21 cellular contexts compared by ENCODE assay signal in the genomic region with DNA sequence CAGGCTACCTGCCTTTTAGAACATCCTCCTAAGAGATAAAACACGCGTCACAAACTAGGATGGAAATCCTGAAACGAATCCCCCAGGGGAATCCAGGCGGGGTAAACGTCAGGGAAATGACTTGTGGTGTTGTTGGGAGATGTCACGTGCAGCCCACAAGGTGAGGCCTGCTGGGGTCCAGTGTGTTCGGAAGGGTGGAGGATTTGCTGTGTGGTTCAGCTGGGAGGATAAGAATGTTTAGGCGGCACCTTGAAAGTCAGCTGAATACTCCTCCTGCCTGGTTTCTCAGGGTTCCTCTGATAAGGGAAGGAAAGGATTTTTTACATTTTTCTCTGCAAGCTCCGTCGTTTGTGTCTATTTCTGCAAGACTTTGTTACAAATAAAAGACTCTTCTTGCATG.
DNase-seq lines count a peak whose midpoint lies in the region; ATAC-seq and TF ChIP-seq lines count a peak whose summit lies in the region.
"Had no signal": no experiment of that assay in that cellular context is flagged by ENCODE, and none has a peak within 500 bp of the region (broad histone marks: within the 10 kb centered on the region; RNA-seq: fewer than 3 reads in every experiment).

No MANE protein-coding gene starts in this region.

- H3K4me3 Mint-ChIP-seq in mesothelial cell of epicardium = no peak overlapping the region
- H3K4me3 Mint-ChIP-seq in activated naive CD4-positive, alpha-beta T cell treated with anti-CD3 and anti-CD28 coated beads for 36 hours = no peak overlapping the region
- H3K4me3 Mint-ChIP-seq: CD14-positive monocyte; CD4-positive, alpha-beta T cell had no signal

- no peaks in the 10 kb centered on the region for H3K36me3 ChIP-seq in testis (ENCODE audit: low read depth, missing control alignments)
- H3K36me3 ChIP-seq: BE2C; BLaER1 treated with 17β-estradiol and CSF1 and Interleukin-3, amounts not matched to agents 10 nM and 100 nM had no signal

- no peaks in the 10 kb centered on the region for H3K27me3 ChIP-seq in testis
- H3K27me3 ChIP-seq: BE2C; BLaER1 treated with 17β-estradiol and CSF1 and Interleukin-3, amounts not matched to agents 10 nM and 100 nM had no signal

- no peaks in the 10 kb centered on the region for H3K9me3 ChIP-seq in testis
- H3K9me3 ChIP-seq: A549; BE2C; BLaER1 treated with 17β-estradiol and CSF1 and Interleukin-3, amounts not matched to agents 10 nM and 100 nM had no signal

- no peak for TF ChIP-seq CTCF in mesothelial cell of epicardium (IDR thresholded peaks at IDR 0.05; ENCODE audit: unreplicated experiment)
- no peak for TF ChIP-seq CTCF in testis (IDR thresholded peaks at IDR 0.05)

- CTCF ChIA-PET in activated naive CD4-positive, alpha-beta T cell treated with anti-CD3 and anti-CD28 coated beads for 36 hours (lab: Charles Lee) = interaction anchor here (4.2 kb wide), 1 partner anchor 11 kb away, joined by 29 read pairs; no protein-coding TSS in a partner anchor

- no peaks in the 10 kb centered on the region for H3K36me3 Mint-ChIP-seq in mesothelial cell of epicardium
- H3K36me3 Mint-ChIP-seq in activated naive CD4-positive, alpha-beta T cell treated with anti-CD3 and anti-CD28 coated beads for 36 hours (ENCODE audit: low read depth) = no peaks in the 10 kb centered on the region
- H3K36me3 Mint-ChIP-seq: CD14-positive monocyte; CD8-positive, alpha-beta memory T cell had no signal

- 51 to 60% methylated on average over 10 of the region's 10 CpGs for WGBS in testis, 2 donors

- intact Hi-C loops in testis (cut with DNase I; ENCODE audit: low total_unique reads) = no loop called here
- intact Hi-C loops in activated naive CD4-positive, alpha-beta T cell treated with anti-CD3 and anti-CD28 coated beads for 36 hours (cut with micrococcal nuclease) = no loop called here

- ATAC-seq in HG02852 (IDR thresholded peaks at IDR 0.05; ENCODE audit: unreplicated experiment) = no peak
- ATAC-seq: A549, HCT116 had no signal

- peaks cover 9% of the 10 kb centered on the region for H3K4me1 Mint-ChIP-seq in mesothelial cell of epicardium
- H3K4me1 Mint-ChIP-seq in activated naive CD4-positive, alpha-beta T cell treated with anti-CD3 and anti-CD28 coated beads for 36 hours (ENCODE audit: low read depth) = no peaks in the 10 kb centered on the region

- peak overlapping the region; percentile 57 for H3K27ac Mint-ChIP-seq in mesothelial cell of epicardium
- H3K27ac Mint-ChIP-seq in activated naive CD4-positive, alpha-beta T cell treated with anti-CD3 and anti-CD28 coated beads for 36 hours = no peak overlapping the region
- H3K27ac Mint-ChIP-seq: CD14-positive monocyte; CD4-positive, alpha-beta T cell had no signal

- peak; percentile 79 for DNase-seq in amniotic epithelial cell (ENCODE audit: low read depth)
- no peak for DNase-seq in mesothelial cell of epicardium (ENCODE audit: low spot score in 2 of 2, unreplicated experiment in 2 of 2)
- peak; percentile 74 for DNase-seq in testis
- DNase-seq in activated naive CD4-positive, alpha-beta T cell treated with anti-CD3 and anti-CD28 coated beads for 36 hours = no peak
- no peak for DNase-seq in central memory CD4-positive, alpha-beta T cell
- DNase-seq: 8988T; ACHN; AML-193; BE2C; CD4-positive, alpha-beta T cell; CD8-positive, alpha-beta memory T cell; DMS 273 treated with DMSO at 0.1 percent for 48 hours; DMS79 treated with DMSO at 0.1 percent for 48 hours; GF-D8; GM23248; H7 had no signal

- peaks cover 42% of the 10 kb centered on the region for H3K4me1 ChIP-seq in testis
- H3K4me1 ChIP-seq: BE2C had no signal

- no peak overlapping the region for H3K4me3 ChIP-seq in testis
- H3K4me3 ChIP-seq: A549; BLaER1 treated with 17β-estradiol and CSF1 and Interleukin-3, amounts not matched to agents 10 nM and 100 nM; GM23248 had no signal

- H3K27ac ChIP-seq in testis = peak overlapping the region; percentile 5 to 54
- H3K27ac ChIP-seq: A549; BLaER1 treated with 17β-estradiol and CSF1 and Interleukin-3, amounts not matched to agents 10 nM and 100 nM; GM23248 had no signal

- no peak for TF ChIP-seq POLR2A in testis (IDR thresholded peaks at IDR 0.05)

- peaks cover 35% of the 10 kb centered on the region for H3K27me3 Mint-ChIP-seq in mesothelial cell of epicardium (ENCODE audit: low read depth)
- peaks cover 4% of the 10 kb centered on the region for H3K27me3 Mint-ChIP-seq in activated naive CD4-positive, alpha-beta T cell treated with anti-CD3 and anti-CD28 coated beads for 36 hours (ENCODE audit: low read depth)

- peaks cover 7% of the 10 kb centered on the region for H3K9me3 Mint-ChIP-seq in mesothelial cell of epicardium
- H3K9me3 Mint-ChIP-seq in activated naive CD4-positive, alpha-beta T cell treated with anti-CD3 and anti-CD28 coated beads for 36 hours = no peaks in the 10 kb centered on the region
- H3K9me3 Mint-ChIP-seq: CD4-positive, alpha-beta T cell; CD8-positive, alpha-beta memory T cell had no signal

Comparison
In these comparisons a context has a peak if more than half of its experiments do, and no peak if none do; other contexts are left out.
1. DNase-seq: peak in amniotic epithelial cell (single experiment) and testis (single experiment); none in mesothelial cell of epicardium (0 of 2), activated naive CD4-positive, alpha-beta T cell treated with anti-CD3 and anti-CD28 coated beads for 36 hours (single experiment) and central memory CD4-positive, alpha-beta T cell (single experiment).